8 cellular contexts compared by ENCODE assay signal in the genomic region with DNA sequence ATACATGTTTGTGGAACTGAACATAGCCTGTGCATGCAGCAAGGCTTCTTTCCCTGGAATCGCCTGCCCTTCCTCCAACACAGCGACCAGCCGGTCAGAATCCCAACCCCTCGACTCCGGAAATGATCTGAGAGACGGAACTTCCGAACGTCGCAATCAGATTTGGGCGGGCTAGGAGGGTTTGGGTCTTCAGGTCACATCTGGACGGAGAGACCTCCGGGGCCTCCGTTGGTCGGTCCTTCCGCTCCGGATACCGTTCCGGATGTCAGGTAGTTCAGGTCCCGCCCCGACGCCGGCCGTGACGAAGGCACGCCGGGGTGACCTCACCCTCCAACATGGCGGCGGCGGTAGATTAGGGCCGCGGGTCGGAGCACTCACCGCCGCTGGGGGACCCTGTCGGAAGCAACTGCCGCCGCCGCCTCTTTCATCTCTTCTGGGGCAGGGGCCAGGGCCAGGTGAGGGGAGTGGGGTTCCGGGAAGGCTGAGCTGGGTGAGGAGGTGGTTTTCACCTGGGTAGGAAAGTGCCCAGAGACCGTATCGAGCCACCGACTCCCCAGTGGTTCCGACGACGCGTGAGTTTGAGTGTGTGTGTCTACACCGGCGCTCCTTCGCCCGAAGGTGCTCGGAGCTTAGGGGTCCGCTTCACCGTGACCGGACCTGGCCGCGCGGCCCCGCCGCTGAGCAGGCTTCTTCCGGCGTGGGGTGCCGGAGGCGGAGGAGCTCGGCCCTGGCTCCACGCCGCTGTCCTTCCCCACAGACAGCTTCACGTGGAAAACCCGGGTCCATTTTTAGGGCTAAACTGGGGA. TPM values are rescaled to one million over a fixed set of nuclear protein-coding genes. Genes with fewer than 3 reads are reported as not detected.
DNase-seq lines count a peak whose midpoint lies in the region; TF ChIP-seq lines count a peak whose summit lies in the region.

Gene BCL2L13, plus strand, starts transcription at position 326 of the 806 bp plus-strand sequence. CDS start 16,955 bp downstream, outside the sequence.

- no peaks in the 10 kb centered on the region for H3K27me3 ChIP-seq in H7 (ENCODE audit: control insufficient read depth, insufficient read depth, low read length)
- no peaks in the 10 kb centered on the region for H3K27me3 ChIP-seq in MG63

- H3K4me1 ChIP-seq in ES-I3 (ENCODE audit: insufficient read depth, low read length), result peaks cover 3% of the 10 kb centered on the region; the same call in 1 of the 2 replicates

- peaks cover 24% of the 10 kb centered on the region for H3K36me3 Mint-ChIP-seq in nephron progenitor cell (ENCODE audit: low read depth)
- peaks cover 22% of the 10 kb centered on the region for H3K36me3 Mint-ChIP-seq in stimulated activated naive CD8-positive, alpha-beta T cell treated with anti-CD3 and anti-CD28 coated beads, Interleukin-15, Interleukin-2, amounts not matched to agents 100 ng/mL and 50 ng/mL, for 24 hours (ENCODE audit: low read depth)

- H3K4me3 Mint-ChIP-seq in nephron progenitor cell, result peak within 1 kb of the TSS; percentile 95
- H3K4me3 Mint-ChIP-seq in stimulated activated naive CD8-positive, alpha-beta T cell treated with anti-CD3 and anti-CD28 coated beads, Interleukin-15, Interleukin-2, amounts not matched to agents 100 ng/mL and 50 ng/mL, for 24 hours, result peak within 1 kb of the TSS; percentile 100

- no peaks in the 10 kb centered on the region for H3K27me3 Mint-ChIP-seq in nephron progenitor cell (ENCODE audit: low read depth, poor library complexity)
- H3K27me3 Mint-ChIP-seq in stimulated activated naive CD8-positive, alpha-beta T cell treated with anti-CD3 and anti-CD28 coated beads, Interleukin-15, Interleukin-2, amounts not matched to agents 100 ng/mL and 50 ng/mL, for 24 hours, result no peaks in the 10 kb centered on the region

- no peak for TF ChIP-seq CTCF in nephron progenitor cell (IDR thresholded peaks at IDR 0.05)

- DNase-seq in H7 (peak; percentile 95), MG63 (peak; percentile 92), SIG-M5 (lab: John Stamatoyannopoulos, UW) (peak; percentile 35), activated gamma-delta T cell (lab: John Stamatoyannopoulos, UW) (peak; percentile 80), fibroblast of the conjunctiva (ENCODE audit: low read depth) (peak; percentile 89), nephron progenitor cell (peak; percentile 85)

- H3K36me3 ChIP-seq in ES-I3 (ENCODE audit: insufficient read depth, low read length) (no peaks in the 10 kb centered on the region; the same call in 1 of the 2 replicates), H7 (replicated peaks; ENCODE audit: control insufficient read depth, insufficient read depth, low read length) (no peaks in the 10 kb centered on the region), MG63 (peaks cover 25% of the 10 kb centered on the region)

- H3K27ac Mint-ChIP-seq in nephron progenitor cell, result peak within 1 kb of the TSS; percentile 99
- peak within 1 kb of the TSS; percentile 100 for H3K27ac Mint-ChIP-seq in stimulated activated naive CD8-positive, alpha-beta T cell treated with anti-CD3 and anti-CD28 coated beads, Interleukin-15, Interleukin-2, amounts not matched to agents 100 ng/mL and 50 ng/mL, for 24 hours

- peaks cover 26% of the 10 kb centered on the region for H3K4me1 Mint-ChIP-seq in nephron progenitor cell
- peaks cover 31% of the 10 kb centered on the region for H3K4me1 Mint-ChIP-seq in stimulated activated naive CD8-positive, alpha-beta T cell treated with anti-CD3 and anti-CD28 coated beads, Interleukin-15, Interleukin-2, amounts not matched to agents 100 ng/mL and 50 ng/mL, for 24 hours (ENCODE audit: low read depth)

- H3K9me3 Mint-ChIP-seq in nephron progenitor cell, result peaks cover 20% of the 10 kb centered on the region
- no peaks in the 10 kb centered on the region for H3K9me3 Mint-ChIP-seq in stimulated activated naive CD8-positive, alpha-beta T cell treated with anti-CD3 and anti-CD28 coated beads, Interleukin-15, Interleukin-2, amounts not matched to agents 100 ng/mL and 50 ng/mL, for 24 hours

- peak within 1 kb of the TSS; percentile 75 for H3K4me3 ChIP-seq in H7 (ENCODE audit: insufficient read depth, low read depth, low read length)
- H3K4me3 ChIP-seq in MG63, result peak within 1 kb of the TSS; percentile 97

- H3K9me3 ChIP-seq in ES-I3 (ENCODE audit: control insufficient read depth, insufficient read depth, low read length) (no peaks in the 10 kb centered on the region), MG63 (no peaks in the 10 kb centered on the region)

- H3K9ac ChIP-seq in ES-I3 (ENCODE audit: low read depth, low read length), result peak within 1 kb of the TSS; percentile 90

RNA-seq across cellular contexts. Expression of gene BCL2L13, which starts in this region (rescaled TPM):
- total RNA-seq in H7 (2014; rRNA removed; shearing (Covaris generic)), result 53.5 and 67.5 TPM in 2 replicates
- 60.2 and 63.8 TPM in 2 replicates for total RNA-seq in MG63 (2014; rRNA removed; shearing (Covaris generic); ENCODE audit: low replicate concordance)

Comparison
In these comparisons a context has a peak if more than half of its experiments do, and no peak if none do; other contexts are left out.
1. Peak in every context shown above with its lines: DNase-seq and H3K4me3 ChIP-seq.
2. DNase-seq: peak in every context shown above with its lines; median percentile 95 in H7; 92 in MG63; 89 in fibroblast of the conjunctiva; 85 in nephron progenitor cell; 80 in activated gamma-delta T cell; 35 in SIG-M5.